Comparison of ENCODE assay signal across 22 cellular contexts in genomic region chr3:12442654-12443501, GRCh38. TPM values are rescaled to one million over a fixed set of nuclear protein-coding genes. Genes with fewer than 3 reads are reported as not detected.
A peak's percentile ranks its signal among the peaks of the same experiment; 100 is the strongest.
DNase-seq lines count a peak whose midpoint lies in the region; ATAC-seq, FAIRE-seq and TF ChIP-seq lines count a peak whose summit lies in the region.
"Had no signal": no experiment of that assay in that cellular context is flagged by ENCODE, and none has a peak within 500 bp of the region (broad histone marks: within the 10 kb centered on the region; RNA-seq: fewer than 3 reads in every experiment).

No MANE protein-coding gene starts in this region.

- no peaks in the 10 kb centered on the region for H4K20me1 ChIP-seq in astrocyte (ENCODE audit: insufficient read depth, low read length)

- H3K9me3 Mint-ChIP-seq in astrocyte (ENCODE audit: unreplicated experiment) (peaks cover 2% of the 10 kb centered on the region), type B pancreatic cell (no peaks in the 10 kb centered on the region)
- no peaks in the 10 kb centered on the region for H3K9me3 Mint-ChIP-seq in CD8-positive, alpha-beta memory T cell
- no peaks in the 10 kb centered on the region for H3K9me3 Mint-ChIP-seq in activated CD4-positive, alpha-beta T cell treated with anti-CD3 and anti-CD28 coated beads for 36 hours (ENCODE audit: low read depth)
- H3K9me3 Mint-ChIP-seq: activated T-helper 17 cell treated with anti-CD3 and anti-CD28 coated beads, Interleukin-2, amount 50 U/mL, for 72 hours had no signal

- no peak for TF ChIP-seq CTCF in astrocyte (IDR thresholded peaks at IDR 0.05; ENCODE audit: insufficient read depth, low read depth, low read length)
- TF ChIP-seq CTCF in type B pancreatic cell (conservative IDR thresholded peaks at IDR 0.05) = no peak

- H3K4me1 Mint-ChIP-seq in astrocyte (ENCODE audit: low read depth, unreplicated experiment) (peaks cover 15% of the 10 kb centered on the region), type B pancreatic cell (ENCODE audit: unreplicated experiment) (peaks cover 35% of the 10 kb centered on the region)
- no peaks in the 10 kb centered on the region for H3K4me1 Mint-ChIP-seq in CD8-positive, alpha-beta memory T cell
- H3K4me1 Mint-ChIP-seq in activated CD4-positive, alpha-beta T cell treated with anti-CD3 and anti-CD28 coated beads for 36 hours = no peaks in the 10 kb centered on the region
- H3K4me1 Mint-ChIP-seq: activated T-helper 17 cell treated with anti-CD3 and anti-CD28 coated beads, Interleukin-2, amount 50 U/mL, for 72 hours; CD14-positive monocyte had no signal

- CTCF ChIA-PET in CD8-positive, alpha-beta memory T cell (lab: Charles Lee) = no interaction called here
- CTCF ChIA-PET in activated CD4-positive, alpha-beta T cell treated with anti-CD3 and anti-CD28 coated beads for 36 hours (lab: Charles Lee) = interaction anchor here (0.6 to 0.8 kb wide), 3 partner anchors 307 to 1017 kb away, joined by 3 read pairs; no protein-coding TSS in a partner anchor

- no peak overlapping the region for H3K9ac ChIP-seq in astrocyte (ENCODE audit: low read length)
- peak overlapping the region in 1 of 2 donors; percentile 19 for H3K9ac ChIP-seq in mucosa of rectum (ENCODE audit: low read depth in 1 of 2, low read length in 2 of 2)

- H3K36me3 Mint-ChIP-seq in astrocyte (ENCODE audit: low read depth, unreplicated experiment) (no peaks in the 10 kb centered on the region), type B pancreatic cell (no peaks in the 10 kb centered on the region)
- no peaks in the 10 kb centered on the region for H3K36me3 Mint-ChIP-seq in CD8-positive, alpha-beta memory T cell
- no peaks in the 10 kb centered on the region for H3K36me3 Mint-ChIP-seq in activated CD4-positive, alpha-beta T cell treated with anti-CD3 and anti-CD28 coated beads for 36 hours (ENCODE audit: low read depth)
- H3K36me3 Mint-ChIP-seq: CD14-positive monocyte had no signal

- H3K4me3 Mint-ChIP-seq in astrocyte (ENCODE audit: unreplicated experiment) (no peak overlapping the region), type B pancreatic cell (peak overlapping the region; percentile 16)
- no peak overlapping the region for H3K4me3 Mint-ChIP-seq in CD8-positive, alpha-beta memory T cell
- no peak overlapping the region for H3K4me3 Mint-ChIP-seq in activated CD4-positive, alpha-beta T cell treated with anti-CD3 and anti-CD28 coated beads for 36 hours
- H3K4me3 Mint-ChIP-seq: activated T-helper 17 cell treated with anti-CD3 and anti-CD28 coated beads, Interleukin-2, amount 50 U/mL, for 72 hours had no signal

- no peaks in the 10 kb centered on the region for H3K79me2 ChIP-seq in astrocyte (ENCODE audit: insufficient read depth, low read length)

- intact Hi-C loops in activated CD4-positive, alpha-beta T cell treated with anti-CD3 and anti-CD28 coated beads for 36 hours (cut with DNase I, micrococcal nuclease) = no loop called here

- POLR2A ChIA-PET in CD8-positive, alpha-beta memory T cell (lab: Charles Lee) = no interaction called here
- POLR2A ChIA-PET in activated CD4-positive, alpha-beta T cell treated with anti-CD3 and anti-CD28 coated beads for 36 hours (lab: Charles Lee) = no interaction called here

- H3K27me3 Mint-ChIP-seq in astrocyte (ENCODE audit: low read depth, unreplicated experiment) (peaks cover 42% of the 10 kb centered on the region), type B pancreatic cell (peaks cover 28% of the 10 kb centered on the region)
- H3K27me3 Mint-ChIP-seq in CD8-positive, alpha-beta memory T cell = peaks cover 5 to 19% of the 10 kb centered on the region in 2 donors
- peaks cover 3% of the 10 kb centered on the region for H3K27me3 Mint-ChIP-seq in activated CD4-positive, alpha-beta T cell treated with anti-CD3 and anti-CD28 coated beads for 36 hours

- H3K27ac Mint-ChIP-seq in astrocyte (ENCODE audit: unreplicated experiment) = peak overlapping the region; percentile 3
- peak overlapping the region; percentile 68 for H3K27ac Mint-ChIP-seq in type B pancreatic cell
- no peak overlapping the region for H3K27ac Mint-ChIP-seq in CD8-positive, alpha-beta memory T cell
- H3K27ac Mint-ChIP-seq in activated CD4-positive, alpha-beta T cell treated with anti-CD3 and anti-CD28 coated beads for 36 hours = no peak overlapping the region
- H3K27ac Mint-ChIP-seq: activated T-helper 17 cell treated with anti-CD3 and anti-CD28 coated beads, Interleukin-2, amount 50 U/mL, for 72 hours had no signal

- H3K9me3 ChIP-seq in astrocyte (ENCODE audit: insufficient read depth, low read depth, low read length) (no peaks in the 10 kb centered on the region), mucosa of rectum (ENCODE audit: control insufficient read depth in 2 of 2, low read length in 2 of 2) (no peaks in the 10 kb centered on the region)
- no peaks in the 10 kb centered on the region for H3K9me3 ChIP-seq in CD8-positive, alpha-beta memory T cell (ENCODE audit: low read length)
- H3K9me3 ChIP-seq: HAP-1, pancreas, upper lobe of left lung had no signal

- H3K27me3 ChIP-seq in astrocyte (ENCODE audit: insufficient read depth, low read length) (no peaks in the 10 kb centered on the region), mucosa of rectum (ENCODE audit: control insufficient read depth in 2 of 2, insufficient read depth in 2 of 2, low read length in 2 of 2) (no peaks in the 10 kb centered on the region)
- no peaks in the 10 kb centered on the region for H3K27me3 ChIP-seq in CD8-positive, alpha-beta memory T cell (ENCODE audit: insufficient read depth, low read length, poor library complexity, severe bottlenecking)
- H3K27me3 ChIP-seq: pancreas, upper lobe of left lung had no signal

- peak; percentile 37 for DNase-seq in activated effector memory CD4-positive, alpha-beta T cell treated with anti-CD3 and anti-CD28 coated beads, Interleukin-2, amount 50 U/mL, for 16 hours
- DNase-seq in activated effector memory CD4-positive, alpha-beta T cell treated with Interleukin-2 at 50 U/mL for 16 hours = no peak
- DNase-seq in astrocyte (ENCODE audit: low read depth) = peak; percentile 82
- no peak for DNase-seq in type B pancreatic cell (ENCODE audit: extremely low spot score, unreplicated experiment)
- no peak for DNase-seq in CD8-positive, alpha-beta memory T cell
- DNase-seq in SKM-1 (lab: John Stamatoyannopoulos, UW; ENCODE audit: unreplicated experiment) = no peak
- DNase-seq in activated CD4-positive, alpha-beta T cell treated with anti-CD3 and anti-CD28 coated beads for 36 hours = no peak
- DNase-seq: amygdala; DND-41; NCI-H446 treated with DMSO at 0.1 percent for 48 hours; pancreas; SIG-M5; stimulated activated CD4-positive, alpha-beta T cell treated with anti-CD3 and anti-CD28 coated beads, Interleukin-12 subunit alpha, Interleukin-12 subunit beta, amount 100 ng/mL, for 4 hours; stimulated activated naive CD4-positive, alpha-beta T cell; T-helper 9 cell; upper lobe of left lung had no signal

- no peak for ATAC-seq in activated CD4-positive, alpha-beta T cell treated with anti-CD3 and anti-CD28 coated beads for 36 hours
- ATAC-seq: activated T-helper 17 cell treated with anti-CD3 and anti-CD28 coated beads, Interleukin-2, amount 50 U/mL, for 72 hours; pancreas had no signal

- H3K36me3 ChIP-seq in astrocyte (ENCODE audit: insufficient read depth, low read length) (no peaks in the 10 kb centered on the region), mucosa of rectum (ENCODE audit: control insufficient read depth in 2 of 2, insufficient read depth in 2 of 2, low read length in 2 of 2) (no peaks in the 10 kb centered on the region)
- no peaks in the 10 kb centered on the region for H3K36me3 ChIP-seq in CD8-positive, alpha-beta memory T cell (ENCODE audit: insufficient read depth, low read length)
- H3K36me3 ChIP-seq: HAP-1, pancreas, upper lobe of left lung had no signal

- H3K4me3 ChIP-seq in astrocyte (ENCODE audit: insufficient read depth, low read depth, low read length) (no peak overlapping the region), mucosa of rectum (ENCODE audit: low read length in 2 of 2) (no peak overlapping the region)
- H3K4me3 ChIP-seq in CD8-positive, alpha-beta memory T cell (ENCODE audit: low read length) = no peak overlapping the region
- H3K4me3 ChIP-seq: HAP-1, pancreas, upper lobe of left lung had no signal

- no peak for FAIRE-seq in astrocyte (lab: Jason Lieb, UNC)
- FAIRE-seq: endometrium, GM18507, pancreas had no signal

- H2AFZ ChIP-seq in astrocyte (ENCODE audit: low read depth, low read length) = no peak overlapping the region

- H3K4me1 ChIP-seq in astrocyte (ENCODE audit: insufficient read depth, low read length) (peaks cover 43% of the 10 kb centered on the region), mucosa of rectum (ENCODE audit: control insufficient read depth in 2 of 2, insufficient read depth in 2 of 2, low read length in 2 of 2) (peaks cover 49 to 57% of the 10 kb centered on the region in 2 donors)
- H3K4me1 ChIP-seq in CD8-positive, alpha-beta memory T cell (ENCODE audit: insufficient read depth, low read length) = no peaks in the 10 kb centered on the region
- H3K4me1 ChIP-seq: HAP-1, pancreas, upper lobe of left lung had no signal

- H3K27ac ChIP-seq in astrocyte (ENCODE audit: low read depth, low read length) = no peak overlapping the region
- peak overlapping the region; percentile 94 to 96 for H3K27ac ChIP-seq in mucosa of rectum (ENCODE audit: low read depth in 2 of 2, low read length in 2 of 2)
- H3K27ac ChIP-seq in CD8-positive, alpha-beta memory T cell (ENCODE audit: low read depth, low read length) = no peak overlapping the region
- H3K27ac ChIP-seq: pancreas, upper lobe of left lung had no signal

- peak overlapping the region; percentile 13 for H3K4me2 ChIP-seq in astrocyte (ENCODE audit: low read length)

RNA-seq across cellular contexts. Expression of gene TSEN2, which starts 41.4 kb away (rescaled TPM):
- total RNA-seq in astrocyte (9.7 TPM in 2 replicates), type B pancreatic cell (ENCODE audit: low replicate concordance) (15.5 and 27.7 TPM in 2 replicates)
- total RNA-seq in CD8-positive, alpha-beta memory T cell = 10 to 100 TPM; 29.8 to 30.3 TPM
- 13.1 TPM for polyA plus RNA-seq in CD8-positive, alpha-beta memory T cell
- total RNA-seq in activated CD4-positive, alpha-beta T cell treated with anti-CD3 and anti-CD28 coated beads for 36 hours = 10 to 100 TPM; 17.8 to 19.4 TPM

Comparison
In these comparisons a context has a peak if more than half of its experiments do, and no peak if none do; other contexts are left out.
1. DNase-seq: peak in activated effector memory CD4-positive, alpha-beta T cell treated with anti-CD3 and anti-CD28 coated beads, Interleukin-2, amount 50 U/mL, for 16 hours (single experiment) and astrocyte (single experiment); none in activated effector memory CD4-positive, alpha-beta T cell treated with Interleukin-2 at 50 U/mL for 16 hours (single experiment), type B pancreatic cell (single experiment), CD8-positive, alpha-beta memory T cell (0 of 5), SKM-1 (single experiment) and activated CD4-positive, alpha-beta T cell treated with anti-CD3 and anti-CD28 coated beads for 36 hours (single experiment).
2. H3K27ac ChIP-seq: peak in mucosa of rectum (2 of 2); none in astrocyte (single experiment) and CD8-positive, alpha-beta memory T cell (single experiment).
3. H3K27ac Mint-ChIP-seq: peak in astrocyte (single experiment) and type B pancreatic cell (single experiment); none in CD8-positive, alpha-beta memory T cell (0 of 8) and activated CD4-positive, alpha-beta T cell treated with anti-CD3 and anti-CD28 coated beads for 36 hours (single experiment).